21 cellular contexts compared by ENCODE assay signal in the genomic region with DNA sequence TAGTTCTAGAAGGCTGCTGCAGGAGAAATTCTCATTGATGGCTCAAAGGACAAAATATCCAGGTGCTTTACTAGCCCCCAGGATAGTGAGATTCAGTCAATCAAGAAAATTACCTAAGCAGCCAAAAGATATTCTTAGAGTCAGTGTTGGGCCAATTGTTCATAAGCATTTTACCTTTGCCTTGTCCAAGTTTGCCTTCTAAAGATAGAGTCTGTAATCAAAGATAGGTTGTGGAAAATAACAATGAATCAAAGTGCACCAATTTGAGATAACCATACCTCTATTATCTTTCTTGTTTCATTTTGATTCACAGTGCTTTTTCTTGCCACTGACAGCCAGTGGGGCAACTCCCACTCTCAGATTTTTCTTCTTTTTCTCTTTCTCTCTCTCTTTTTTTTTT. TPM values are rescaled to one million over a fixed set of nuclear protein-coding genes. Genes with fewer than 3 reads are reported as not detected.
DNase-seq lines count a peak whose midpoint lies in the region; ATAC-seq and TF ChIP-seq lines count a peak whose summit lies in the region.
"Had no signal": no experiment of that assay in that cellular context is flagged by ENCODE, and none has a peak within 500 bp of the region (broad histone marks: within the 10 kb centered on the region; RNA-seq: fewer than 3 reads in every experiment).

No MANE protein-coding gene starts in this region.

- H3K36me3 ChIP-seq in RWPE2 (ENCODE audit: low read depth) = no peaks in the 10 kb centered on the region
- H3K36me3 ChIP-seq: BLaER1 had no signal

- no peak overlapping the region for H3K4me3 ChIP-seq in RWPE2 (ENCODE audit: severe bottlenecking)
- H3K4me3 ChIP-seq: BLaER1, GM12878, GM23248 had no signal

- ATAC-seq in Right ventricle myocardium superior (ENCODE audit: poor library complexity) (peak; percentile 41), RWPE2 (ENCODE audit: low read depth) (no peak), esophagus mucosa (no peak)
- ATAC-seq: CD8-positive, alpha-beta T cell; GM12878 had no signal

- H3K27me3 ChIP-seq in RWPE2 (ENCODE audit: insufficient read depth, poor library complexity, severe bottlenecking) = no peaks in the 10 kb centered on the region
- H3K27me3 ChIP-seq: BLaER1 had no signal

- peaks cover 12% of the 10 kb centered on the region for H3K4me1 ChIP-seq in RWPE2 (ENCODE audit: insufficient read depth, poor library complexity, severe bottlenecking)
- H3K4me1 ChIP-seq: BLaER1, Caco-2 had no signal

- DNase-seq in Right ventricle myocardium superior (no peak), cardiac septum (ENCODE audit: low spot score) (no peak), RWPE2 (ENCODE audit: low spot score) (no peak), epithelial cell of prostate (ENCODE audit: low read depth, low spot score) (no peak), erythroblast (lab: John Stamatoyannopoulos, UW) (no peak)
- DNase-seq: Caco-2; CD4-positive, CD25-positive, alpha-beta regulatory T cell; CD8-positive, alpha-beta T cell; DMS153; DMS79; EL; GDM1; GM23248; H7; HCEC 1CT had no signal

- H3K9me3 ChIP-seq in RWPE2 (ENCODE audit: severe bottlenecking) = no peaks in the 10 kb centered on the region
- H3K9me3 ChIP-seq: BLaER1, Caco-2 had no signal

- no peak for TF ChIP-seq POLR2A in erythroblast (IDR thresholded peaks at IDR 0.05; ENCODE audit: low read length)

- intact Hi-C loops in Right ventricle myocardium superior (cut with DNase I) (no loop called here), cardiac septum (cut with DNase I) (no loop called here)

- TF ChIP-seq CTCF in RWPE2 (IDR thresholded peaks at IDR 0.05; ENCODE audit: poor library complexity, severe bottlenecking) = no peak

- H3K27ac ChIP-seq in RWPE2 (ENCODE audit: poor library complexity, severe bottlenecking) (peak overlapping the region; percentile 61), epithelial cell of prostate (peak overlapping the region; percentile 89)
- H3K27ac ChIP-seq: BLaER1, C4-2B, GM23248 had no signal

RNA-seq across cellular contexts. Expression of a gene that starts 34.2 kb away (rescaled TPM):
- total RNA-seq in Right ventricle myocardium superior (not detected), cardiac septum (not detected), esophagus mucosa (not detected)
- total RNA-seq: B cell; Caco-2; CD4-positive, CD25-positive, alpha-beta regulatory T cell; CD8-positive, alpha-beta T cell; GM12878; GM23248; H1; H7 had no signal
